In genomic region chr9:77750284-77750683, GRCh38 we compare ENCODE assay signal across 28 cellular contexts.
A peak's percentile ranks its signal among the peaks of the same experiment; 100 is the strongest.
DNase-seq lines count a peak whose midpoint lies in the region; ATAC-seq, FAIRE-seq and TF ChIP-seq lines count a peak whose summit lies in the region.
"Had no signal": no experiment of that assay in that cellular context is flagged by ENCODE, and none has a peak within 500 bp of the region (broad histone marks: within the 10 kb centered on the region; RNA-seq: fewer than 3 reads in every experiment).

No MANE protein-coding gene starts in this region.

- no peak overlapping the region for H4K8ac ChIP-seq in IMR-90 (ENCODE audit: low read depth in 2 of 2, low read length in 2 of 2)

- peaks cover 4% of the 10 kb centered on the region; the same call in 1 of the 2 replicates for H4K20me1 ChIP-seq in IMR-90 (ENCODE audit: insufficient read depth, low read length)
- H4K20me1 ChIP-seq in astrocyte (ENCODE audit: insufficient read depth, low read length): no peaks in the 10 kb centered on the region

- CTCF ChIA-PET in IMR-90 (lab: Yijun Ruan, JAX): interaction anchor here (1.5 to 2.9 kb wide), 2 partner anchors 87 to 316 kb away, joined by 4 to 11 read pairs; no protein-coding TSS in a partner anchor

- H4K5ac ChIP-seq in IMR-90 (ENCODE audit: low read depth, low read length): peak overlapping the region; percentile 22; the same call in 1 of the 2 replicates

- no peak overlapping the region for H2BK5ac ChIP-seq in IMR-90 (ENCODE audit: low read depth, low read length, poor library complexity, severe bottlenecking)

- WGBS in IMR-90 (ENCODE audit: extremely low coverage in 2 of 2, insufficient read length in 1 of 2), 2 experiments: no CpG with 5 or more reads among the region's 1 CpG

- peaks cover 5% of the 10 kb centered on the region; the same call in 1 of the 2 replicates for H3K4me1 ChIP-seq in IMR-90 (ENCODE audit: control insufficient read depth, insufficient read depth, low read length)
- H3K4me1 ChIP-seq in astrocyte (ENCODE audit: insufficient read depth, low read length): peaks cover 34% of the 10 kb centered on the region
- peaks cover 8% of the 10 kb centered on the region for H3K4me1 ChIP-seq in lower lobe of right lung
- H3K4me1 ChIP-seq: prostate gland had no signal

- FAIRE-seq in astrocyte (lab: Jason Lieb, UNC) (no peak), frontal cortex (lab: Jason Lieb, UNC) (peak; percentile 26)

- no peak overlapping the region for H2BK20ac ChIP-seq in IMR-90 (ENCODE audit: low read depth, low read length)

- H3K27me3 Mint-ChIP-seq in astrocyte (ENCODE audit: low read depth, unreplicated experiment): no peaks in the 10 kb centered on the region
- H3K27me3 Mint-ChIP-seq in activated CD4-positive, alpha-beta T cell treated with anti-CD3 and anti-CD28 coated beads, Interleukin-2, amount 10 ng/mL, durations not matched to agents 24 days and 14 days: no peaks in the 10 kb centered on the region
- H3K27me3 Mint-ChIP-seq: activated CD4-positive, alpha-beta T cell treated with anti-CD3 and anti-CD28 coated beads for 36 hours had no signal

- H3K4me2 ChIP-seq in IMR-90 (ENCODE audit: low read depth, low read length) (no peak overlapping the region; the same call in 1 of the 2 replicates), astrocyte (ENCODE audit: low read length) (peak overlapping the region; percentile 24)

- DNase-seq in IMR-90 (peak; percentile 60), astrocyte (ENCODE audit: low read depth) (peak; percentile 49), frontal cortex (ENCODE audit: low spot score in 2 of 2) (no peak), lower lobe of right lung (no peak)
- no peak for DNase-seq in activated CD4-positive, alpha-beta T cell treated with anti-CD3 and anti-CD28 coated beads, Interleukin-2, amount 10 ng/mL, durations not matched to agents 24 days and 14 days
- DNase-seq in activated T-cell treated with anti-CD3 and anti-CD28 coated beads, Interleukin-2, amount 50 U/mL, for 48 hours: no peak
- no peak for DNase-seq in activated CD4-positive, CD25-positive, alpha-beta regulatory T cell (lab: John Stamatoyannopoulos, UW)
- DNase-seq: activated CD4-positive, alpha-beta T cell treated with anti-CD3 and anti-CD28 coated beads for 36 hours; activated naive CD4-positive, alpha-beta T cell treated with anti-CD3 and anti-CD28 coated beads, Interleukin-2, amount 50 U/mL, for 16 hours; aorta; CD8-positive, alpha-beta T cell; effector CD4-positive, alpha-beta T cell; esophagus squamous epithelium; GF-D8; H9; heart left ventricle; KBM-7; mucosa of descending colon; NCI-H1694 treated with DMSO at 0.1 percent for 48 hours; NCI-H774; SHP77; stimulated activated CD4-positive, alpha-beta T cell treated with anti-CD3 and anti-CD28 coated beads, Interleukin-2, amount 100 ng/mL, for 24 hours had no signal

- no peak for TF ChIP-seq RAD21 in IMR-90 (IDR thresholded peaks at IDR 0.05; ENCODE audit: low read length)

- BruUV-seq in IMR-90 (replicated peaks; lab: Mats Ljungman, UMichigan): no TSS peak

- no peaks in the 10 kb centered on the region for H3K79me2 ChIP-seq in astrocyte (ENCODE audit: insufficient read depth, low read length)

- H3K36me3 Mint-ChIP-seq in astrocyte (ENCODE audit: low read depth, unreplicated experiment): peaks cover 8% of the 10 kb centered on the region
- peaks cover 8% of the 10 kb centered on the region for H3K36me3 Mint-ChIP-seq in activated CD4-positive, alpha-beta T cell treated with anti-CD3 and anti-CD28 coated beads, Interleukin-2, amount 10 ng/mL, durations not matched to agents 24 days and 14 days (ENCODE audit: low read depth)
- H3K36me3 Mint-ChIP-seq: stimulated activated effector memory CD8-positive, alpha-beta T cell treated with anti-CD3 and anti-CD28 coated beads, Interleukin-12 subunit alpha, Interleukin-12 subunit beta, amount 100 ng/mL, for 72 hours had no signal

- no peak overlapping the region for H3K56ac ChIP-seq in IMR-90 (ENCODE audit: extremely low read depth, insufficient read depth, low read length)

- no peaks in the 10 kb centered on the region for H3K36me3 ChIP-seq in IMR-90 (ENCODE audit: control insufficient read depth, insufficient read depth, low read length)
- no peaks in the 10 kb centered on the region for H3K36me3 ChIP-seq in astrocyte (ENCODE audit: insufficient read depth, low read length)
- H3K36me3 ChIP-seq in lower lobe of right lung: no peaks in the 10 kb centered on the region
- H3K36me3 ChIP-seq: esophagus squamous epithelium, heart left ventricle, prostate gland, vagina had no signal

- H3K9me3 ChIP-seq in IMR-90 (ENCODE audit: control insufficient read depth, insufficient read depth, low read length): no peaks in the 10 kb centered on the region
- H3K9me3 ChIP-seq in astrocyte (ENCODE audit: insufficient read depth, low read depth, low read length): no peaks in the 10 kb centered on the region
- H3K9me3 ChIP-seq in lower lobe of right lung: no peaks in the 10 kb centered on the region
- H3K9me3 ChIP-seq: esophagus squamous epithelium, mucosa of descending colon, prostate gland, vagina had no signal

- no peak for TF ChIP-seq CTCF in IMR-90 (conservative IDR thresholded peaks at IDR 0.05; ENCODE audit: low read depth, low read length)
- no peak for TF ChIP-seq CTCF in astrocyte (IDR thresholded peaks at IDR 0.05; ENCODE audit: insufficient read depth, low read depth, low read length)
- no peak for TF ChIP-seq CTCF in lower lobe of right lung (IDR thresholded peaks at IDR 0.05)

- H3K14ac ChIP-seq in IMR-90 (replicated peaks; ENCODE audit: low read depth, low read length): no peak overlapping the region

- H3K4ac ChIP-seq in IMR-90 (ENCODE audit: low read depth, low read length): no peak overlapping the region

- H2BK15ac ChIP-seq in IMR-90 (ENCODE audit: low read depth, low read length): no peak overlapping the region

- H3K79me1 ChIP-seq in IMR-90 (ENCODE audit: low read depth in 1 of 2, low read length in 2 of 2): peaks cover 4 to 8% of the 10 kb centered on the region in 2 experiments; a peak in 3 of 4 replicates

- POLR2A ChIA-PET in IMR-90 (lab: Charles Lee; ENCODE audit: unreplicated experiment): no interaction called here

- intact Hi-C loops in IMR-90 (cut with micrococcal nuclease): loop anchor here (2.0 to 10.0 kb wide), 4 partner anchors 87 to 575 kb away; partner anchors contain the start of gene VPS13A
- intact Hi-C loops in activated CD4-positive, alpha-beta T cell treated with anti-CD3 and anti-CD28 coated beads, Interleukin-2, amount 10 ng/mL, durations not matched to agents 24 days and 14 days (cut with micrococcal nuclease): loop anchor here (2.0 to 10.0 kb wide), 5 partner anchors 17 to 285 kb away; partner anchors contain the start of gene GNAQ
- intact Hi-C loops in lower lobe of right lung (cut with DNase I): no loop called here

- in situ Hi-C loops in IMR-90 (cut with MboI; ENCODE audit: low sequenced_read_pairs): no loop called here

- H2AK5ac ChIP-seq in IMR-90 (ENCODE audit: low read depth, low read length): no peak overlapping the region

- no peak for ATAC-seq in IMR-90 (ENCODE audit: low read depth)
- ATAC-seq in lower lobe of right lung: no peak
- ATAC-seq: activated CD4-positive, alpha-beta T cell treated with anti-CD3 and anti-CD28 coated beads for 36 hours; CD8-positive, alpha-beta T cell; heart left ventricle; mucosa of descending colon; stimulated activated effector memory CD8-positive, alpha-beta T cell treated with anti-CD3 and anti-CD28 coated beads, Interleukin-12 subunit alpha, Interleukin-12 subunit beta, amount 100 ng/mL, for 72 hours had no signal

- dilution Hi-C loops in IMR-90 (cut with HindIII; ENCODE audit: low sequenced_read_pairs, unreplicated experiment): no loop called here

- no peak overlapping the region for H4K91ac ChIP-seq in IMR-90 (ENCODE audit: insufficient read depth, low read depth, low read length)

- peaks cover 55% of the 10 kb centered on the region for H3K4me1 Mint-ChIP-seq in astrocyte (ENCODE audit: low read depth, unreplicated experiment)
- peaks cover 34% of the 10 kb centered on the region for H3K4me1 Mint-ChIP-seq in activated CD4-positive, alpha-beta T cell treated with anti-CD3 and anti-CD28 coated beads, Interleukin-2, amount 10 ng/mL, durations not matched to agents 24 days and 14 days

- H2BK120ac ChIP-seq in IMR-90 (ENCODE audit: low read depth, low read length): no peak overlapping the region

- H3K27me3 ChIP-seq in IMR-90 (ENCODE audit: control insufficient read depth, insufficient read depth, low read length): no peaks in the 10 kb centered on the region
- H3K27me3 ChIP-seq in astrocyte (ENCODE audit: insufficient read depth, low read length): no peaks in the 10 kb centered on the region
- no peaks in the 10 kb centered on the region for H3K27me3 ChIP-seq in lower lobe of right lung (ENCODE audit: low read depth)
- H3K27me3 ChIP-seq: esophagus squamous epithelium, heart left ventricle, vagina had no signal

- H3K9me1 ChIP-seq in IMR-90 (ENCODE audit: insufficient read depth, low read length): no peaks in the 10 kb centered on the region; the same call in none of the 2 replicates

- H3K9me3 Mint-ChIP-seq in astrocyte (ENCODE audit: unreplicated experiment): no peaks in the 10 kb centered on the region
- peaks cover 7% of the 10 kb centered on the region for H3K9me3 Mint-ChIP-seq in activated CD4-positive, alpha-beta T cell treated with anti-CD3 and anti-CD28 coated beads, Interleukin-2, amount 10 ng/mL, durations not matched to agents 24 days and 14 days
- H3K9me3 Mint-ChIP-seq: activated T-helper 1 cell treated with anti-CD3 and anti-CD28 coated beads, Interleukin-12 subunit alpha, Interleukin-12 subunit beta, Interleukin-2, Interleukin-4 antibody, amounts not matched to agents 30 ng/mL and 10 ng/mL and 1 ng/mL, durations not matched to agents 14 hours and 24 hours and 36 hours; CD8-positive, alpha-beta T cell; H9; neural crest cell; stimulated activated effector memory CD8-positive, alpha-beta T cell treated with anti-CD3 and anti-CD28 coated beads, Interleukin-12 subunit alpha, Interleukin-12 subunit beta, amount 100 ng/mL, for 72 hours had no signal

- no peak overlapping the region for H3K27ac ChIP-seq in IMR-90 (ENCODE audit: insufficient read depth, low read length)
- H3K27ac ChIP-seq in astrocyte (ENCODE audit: low read depth, low read length): peak overlapping the region; percentile 48
- H3K27ac ChIP-seq in lower lobe of right lung: no peak overlapping the region
- H3K27ac ChIP-seq: prostate gland, skin epidermis, vagina had no signal

- no peak overlapping the region for H3K18ac ChIP-seq in IMR-90 (ENCODE audit: low read depth, low read length)

- no peak overlapping the region for H3K4me3 ChIP-seq in IMR-90 (ENCODE audit: insufficient read depth, low read depth, low read length)
- no peak overlapping the region for H3K4me3 ChIP-seq in astrocyte (ENCODE audit: insufficient read depth, low read depth, low read length)
- H3K4me3 ChIP-seq in lower lobe of right lung: no peak overlapping the region
- H3K4me3 ChIP-seq: esophagus squamous epithelium, heart left ventricle, mucosa of descending colon, prostate gland, skin epidermis, vagina had no signal

- no peak overlapping the region for H2AFZ ChIP-seq in IMR-90 (replicated peaks; ENCODE audit: low read length, poor library complexity)
- H2AFZ ChIP-seq in astrocyte (ENCODE audit: low read depth, low read length): no peak overlapping the region

- no peak overlapping the region for H2AK9ac ChIP-seq in IMR-90 (replicated peaks; ENCODE audit: low read depth, low read length, poor library complexity)

- H3K23ac ChIP-seq in IMR-90 (ENCODE audit: low read depth, low read length): no peak overlapping the region

- no peak for TF ChIP-seq POLR2A in IMR-90 (IDR thresholded peaks at IDR 0.05; ENCODE audit: low read depth, low read length)

- no peak overlapping the region for H3K27ac Mint-ChIP-seq in astrocyte (ENCODE audit: unreplicated experiment)
- H3K27ac Mint-ChIP-seq in activated CD4-positive, alpha-beta T cell treated with anti-CD3 and anti-CD28 coated beads, Interleukin-2, amount 10 ng/mL, durations not matched to agents 24 days and 14 days: no peak overlapping the region
- H3K27ac Mint-ChIP-seq: activated CD4-positive, alpha-beta T cell treated with anti-CD3 and anti-CD28 coated beads for 36 hours; activated T-helper 1 cell treated with anti-CD3 and anti-CD28 coated beads, Interleukin-12 subunit alpha, Interleukin-12 subunit beta, Interleukin-2, Interleukin-4 antibody, amounts not matched to agents 30 ng/mL and 10 ng/mL and 1 ng/mL, durations not matched to agents 14 hours and 24 hours and 36 hours; CD8-positive, alpha-beta T cell; stimulated activated effector memory CD8-positive, alpha-beta T cell treated with anti-CD3 and anti-CD28 coated beads, Interleukin-12 subunit alpha, Interleukin-12 subunit beta, amount 100 ng/mL, for 72 hours had no signal

- H3K9ac ChIP-seq in IMR-90 (ENCODE audit: low read depth, low read length): no peak overlapping the region
- H3K9ac ChIP-seq in astrocyte (ENCODE audit: low read length): peak overlapping the region; percentile 43

- H3K4me3 Mint-ChIP-seq in astrocyte (ENCODE audit: unreplicated experiment): no peak overlapping the region
- no peak overlapping the region for H3K4me3 Mint-ChIP-seq in activated CD4-positive, alpha-beta T cell treated with anti-CD3 and anti-CD28 coated beads, Interleukin-2, amount 10 ng/mL, durations not matched to agents 24 days and 14 days
- H3K4me3 Mint-ChIP-seq: activated CD4-positive, alpha-beta T cell treated with anti-CD3 and anti-CD28 coated beads for 36 hours; activated T-helper 1 cell treated with anti-CD3 and anti-CD28 coated beads, Interleukin-12 subunit alpha, Interleukin-12 subunit beta, Interleukin-2, Interleukin-4 antibody, amounts not matched to agents 30 ng/mL and 10 ng/mL and 1 ng/mL, durations not matched to agents 14 hours and 24 hours and 36 hours; CD8-positive, alpha-beta T cell; H9; neural crest cell; stimulated activated effector memory CD8-positive, alpha-beta T cell treated with anti-CD3 and anti-CD28 coated beads, Interleukin-12 subunit alpha, Interleukin-12 subunit beta, amount 100 ng/mL, for 72 hours had no signal

Comparison
In these comparisons a context has a peak if more than half of its experiments do, and no peak if none do; other contexts are left out.
1. DNase-seq: peak in IMR-90 (single experiment) and astrocyte (single experiment); none in frontal cortex (0 of 2), activated CD4-positive, alpha-beta T cell treated with anti-CD3 and anti-CD28 coated beads, Interleukin-2, amount 10 ng/mL, durations not matched to agents 24 days and 14 days (single experiment), activated T-cell treated with anti-CD3 and anti-CD28 coated beads, Interleukin-2, amount 50 U/mL, for 48 hours (0 of 2), lower lobe of right lung (single experiment) and activated CD4-positive, CD25-positive, alpha-beta regulatory T cell (0 of 4).